Comparison of ENCODE assay signal across 20 cellular contexts in the genomic region with DNA sequence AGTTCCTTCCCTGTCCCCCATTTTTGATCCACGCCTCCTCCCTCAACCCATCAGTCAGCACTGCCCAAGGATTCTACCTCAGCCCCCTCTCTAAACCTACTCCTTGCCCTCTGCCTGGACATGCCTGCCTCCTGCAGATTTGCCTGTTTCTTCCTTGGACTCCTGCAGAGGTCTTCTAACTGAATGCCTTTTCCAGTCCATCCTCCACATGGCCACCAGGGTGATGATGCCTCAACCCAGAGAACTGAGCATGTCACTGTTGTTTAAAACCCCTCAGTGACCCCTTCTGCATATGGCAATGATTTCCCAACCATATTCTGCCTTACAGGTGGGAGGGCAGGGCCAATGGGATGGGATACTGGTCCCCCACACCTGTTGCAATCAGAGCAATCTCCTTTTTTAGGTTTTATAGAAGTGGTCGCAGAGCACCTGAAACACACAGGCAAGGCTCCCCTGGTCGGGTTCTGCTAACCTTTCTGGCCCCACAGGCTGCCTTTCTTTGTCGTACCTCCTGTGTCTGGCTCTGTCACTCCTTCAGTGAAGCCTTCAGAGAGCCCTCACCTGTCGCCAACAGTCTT. TPM values are rescaled to one million over a fixed set of nuclear protein-coding genes. Genes with fewer than 3 reads are reported as not detected.
A peak's percentile ranks its signal among the peaks of the same experiment; 100 is the strongest.
DNase-seq lines count a peak whose midpoint lies in the region; ATAC-seq, FAIRE-seq and TF ChIP-seq lines count a peak whose summit lies in the region.
"Had no signal": no experiment of that assay in that cellular context is flagged by ENCODE, and none has a peak within 500 bp of the region (broad histone marks: within the 10 kb centered on the region; RNA-seq: fewer than 3 reads in every experiment).

No MANE protein-coding gene starts in this region.

- peaks cover 46 to 65% of the 10 kb centered on the region in 2 donors for H3K36me3 Mint-ChIP-seq in CD4-positive, alpha-beta memory T cell
- H3K36me3 Mint-ChIP-seq in activated CD8-positive, alpha-beta T cell treated with anti-CD3 and anti-CD28 coated beads for 36 hours (ENCODE audit: low read depth) = peaks cover 66% of the 10 kb centered on the region
- H3K36me3 Mint-ChIP-seq in immature natural killer cell = peaks cover 9 to 28% (median 18%) of the 10 kb centered on the region in 3 donors

- ATAC-seq in A549 = peak; percentile 38 to 45; a peak in 4 of 6 replicates
- ATAC-seq in activated CD8-positive, alpha-beta T cell treated with anti-CD3 and anti-CD28 coated beads for 36 hours = no peak

- intact Hi-C loops in CD4-positive, alpha-beta memory T cell (cut with micrococcal nuclease) = no loop called here
- intact Hi-C loops in activated CD8-positive, alpha-beta T cell treated with anti-CD3 and anti-CD28 coated beads for 36 hours (cut with micrococcal nuclease) = no loop called here

- POLR2A ChIA-PET in A549 (lab: Yijun Ruan, JAX) = no interaction called here
- POLR2A ChIA-PET in CD4-positive, alpha-beta memory T cell (lab: Charles Lee; ENCODE audit: partially characterized antibody) = no interaction called here
- POLR2A ChIA-PET in activated CD8-positive, alpha-beta T cell treated with anti-CD3 and anti-CD28 coated beads for 36 hours (lab: Charles Lee) = interaction anchor here (2.4 to 21.3 kb wide), 2 partner anchors 8 to 11 kb away, joined by 20 to 431 read pairs; a partner anchor contains a TSS

- no peak for TF ChIP-seq EP300 in A549 (IDR thresholded peaks at IDR 0.05)

- H3K36me3 ChIP-seq in CD4-positive, alpha-beta memory T cell (ENCODE audit: insufficient read depth, low read length) = peaks cover 44% of the 10 kb centered on the region

- H3K4me3 ChIP-seq in A549 = no peak overlapping the region
- no peak overlapping the region for H3K4me3 ChIP-seq in CD4-positive, alpha-beta memory T cell (ENCODE audit: low read length in 2 of 2)
- H3K4me3 ChIP-seq: spleen had no signal

- no peak for FAIRE-seq in A549 (lab: Jason Lieb, UNC)
- FAIRE-seq: endothelial cell of umbilical vein, H54 had no signal

- peaks cover 28 to 53% (median 43%) of the 10 kb centered on the region in 4 donors for H3K4me1 Mint-ChIP-seq in CD4-positive, alpha-beta memory T cell
- H3K4me1 Mint-ChIP-seq in activated CD8-positive, alpha-beta T cell treated with anti-CD3 and anti-CD28 coated beads for 36 hours (ENCODE audit: low read depth) = peaks cover 30% of the 10 kb centered on the region
- H3K4me1 Mint-ChIP-seq in immature natural killer cell = peaks cover 19 to 60% of the 10 kb centered on the region in 2 donors

- CTCF ChIA-PET in A549 (lab: Yijun Ruan, JAX) = no interaction called here
- CTCF ChIA-PET in CD4-positive, alpha-beta memory T cell (lab: Charles Lee; ENCODE audit: partially characterized antibody) = no interaction called here
- CTCF ChIA-PET in activated CD8-positive, alpha-beta T cell treated with anti-CD3 and anti-CD28 coated beads for 36 hours (lab: Charles Lee) = no interaction called here

- no peaks in the 10 kb centered on the region for H3K27me3 ChIP-seq in CD4-positive, alpha-beta memory T cell (ENCODE audit: insufficient read depth, low read length)
- H3K27me3 ChIP-seq: spleen had no signal

- TF ChIP-seq CTCF in A549 (IDR thresholded peaks at IDR 0.05) = no peak
- TF ChIP-seq CTCF in activated CD8-positive, alpha-beta T cell treated with anti-CD3 and anti-CD28 coated beads for 36 hours (IDR thresholded peaks at IDR 0.05) = no peak

- WGBS in A549 (ENCODE audit: missing lambda C conversion rate) = 90% methylated on average over 5 of the region's 5 CpGs

- H3K27me3 Mint-ChIP-seq in CD4-positive, alpha-beta memory T cell = no peaks in the 10 kb centered on the region
- no peaks in the 10 kb centered on the region for H3K27me3 Mint-ChIP-seq in activated CD8-positive, alpha-beta T cell treated with anti-CD3 and anti-CD28 coated beads for 36 hours
- H3K27me3 Mint-ChIP-seq in immature natural killer cell (ENCODE audit: low read depth in 3 of 3) = peaks cover 3 to 5% (median 4%) of the 10 kb centered on the region in 3 donors

- no peaks in the 10 kb centered on the region for H3K4me1 ChIP-seq in A549
- peaks cover 7% of the 10 kb centered on the region for H3K4me1 ChIP-seq in CD4-positive, alpha-beta memory T cell (ENCODE audit: insufficient read depth, low read length)

- no peak overlapping the region for H3K27ac ChIP-seq in A549
- H3K27ac ChIP-seq in CD4-positive, alpha-beta memory T cell (ENCODE audit: low read depth, low read length) = no peak overlapping the region
- H3K27ac ChIP-seq: spleen had no signal

- no peak for DNase-seq in A549 (ENCODE audit: low read depth in 1 of 2, low spot score in 1 of 2)
- DNase-seq in CD4-positive, alpha-beta memory T cell = no peak
- DNase-seq in activated CD8-positive, alpha-beta T cell treated with anti-CD3 and anti-CD28 coated beads for 36 hours = no peak
- DNase-seq in immature natural killer cell = no peak
- DNase-seq in DMS53 treated with DMSO at 0.1 percent for 48 hours (lab: John Stamatoyannopoulos, UW; ENCODE audit: unreplicated experiment) = no peak
- DNase-seq in foreskin melanocyte = no peak
- DNase-seq in retina = no peak
- no peak for DNase-seq in central memory CD4-positive, alpha-beta T cell
- DNase-seq: activated CD4-positive, alpha-beta T cell treated with anti-CD3 and anti-CD28 coated beads, Interleukin-2, amount 50 U/mL, for 4 hours; activated effector memory CD4-positive, alpha-beta T cell treated with anti-CD3 and anti-CD28 coated beads, Interleukin-2, amount 50 U/mL, for 16 hours; NCI-H1105; SHP77 treated with DMSO at 0.1 percent for 48 hours; T-helper 9 cell had no signal

- H3K27ac Mint-ChIP-seq in CD4-positive, alpha-beta memory T cell = peak overlapping the region; percentile 13 to 78 (median 41)
- peak overlapping the region; percentile 16 for H3K27ac Mint-ChIP-seq in activated CD8-positive, alpha-beta T cell treated with anti-CD3 and anti-CD28 coated beads for 36 hours
- peak overlapping the region in 5 of 6 donors; percentile 1 to 75 (median 39) for H3K27ac Mint-ChIP-seq in immature natural killer cell

- no peak overlapping the region for H3K4me2 ChIP-seq in A549

- no peak overlapping the region for H3K4me3 Mint-ChIP-seq in CD4-positive, alpha-beta memory T cell
- H3K4me3 Mint-ChIP-seq in activated CD8-positive, alpha-beta T cell treated with anti-CD3 and anti-CD28 coated beads for 36 hours = no peak overlapping the region
- no peak overlapping the region for H3K4me3 Mint-ChIP-seq in immature natural killer cell

- H3K9me3 ChIP-seq in A549 = no peaks in the 10 kb centered on the region
- H3K9me3 ChIP-seq in CD4-positive, alpha-beta memory T cell (ENCODE audit: control insufficient read depth in 1 of 2, low read length in 2 of 2) = no peaks in the 10 kb centered on the region
- H3K9me3 ChIP-seq: spleen had no signal

- TF ChIP-seq POLR2A in A549 (IDR thresholded peaks at IDR 0.05; ENCODE audit: low read length) = no peak

- no peaks in the 10 kb centered on the region for H3K9me3 Mint-ChIP-seq in CD4-positive, alpha-beta memory T cell
- H3K9me3 Mint-ChIP-seq in activated CD8-positive, alpha-beta T cell treated with anti-CD3 and anti-CD28 coated beads for 36 hours = no peaks in the 10 kb centered on the region
- H3K9me3 Mint-ChIP-seq in immature natural killer cell = no peaks in the 10 kb centered on the region

- TF ChIP-seq RAD21 in A549 (conservative IDR thresholded peaks at IDR 0.05 in 1 of 2, IDR thresholded peaks at IDR 0.05 in 1 of 2) = no peak

TF ChIP-seq in A549, 52 proteins besides CTCF, POLR2A, EP300 and RAD21 (continues in another document):
- TF ChIP-seq ZNF302 (CRISPR knock-in tag; IDR thresholded peaks at IDR 0.05) = no peak
- no peak for TF ChIP-seq NPAS2 (CRISPR knock-in tag; IDR thresholded peaks at IDR 0.05; ENCODE audit: borderline replicate concordance)
- TF ChIP-seq, protein P1, sequence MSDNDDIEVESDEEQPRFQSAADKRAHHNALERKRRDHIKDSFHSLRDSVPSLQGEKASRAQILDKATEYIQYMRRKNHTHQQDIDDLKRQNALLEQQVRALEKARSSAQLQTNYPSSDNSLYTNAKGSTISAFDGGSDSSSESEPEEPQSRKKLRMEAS (IDR thresholded peaks at IDR 0.05) = no peak

RNA-seq across cellular contexts. Expression of a gene that starts 9.3 kb away (rescaled TPM):
- polyA plus RNA-seq in A549 (2011; rRNA removed) = 21.9 and 24.6 TPM in 2 replicates
- 19.3 and 20.6 TPM in 2 replicates for polyA plus RNA-seq in A549 (2012; cell fraction: cytosol; rRNA removed)
- 66.2 and 68.7 TPM in 2 replicates for polyA plus RNA-seq in A549 (2012; cell fraction: nucleus; rRNA removed)
- 12.5 to 13.9 TPM (median 13.0 TPM) in 3 replicates for polyA plus RNA-seq in A549 (2017; fragmentation: RNase III; extraction: RNeasy Plus Mini Kit Qiagen cat#74134 plus additional on column Dnase treatment)
- polyA minus RNA-seq in A549 (2011; rRNA and poly(A)+ RNA removed) = 60.3 and 65.1 TPM in 2 replicates
- 100 to 1,000 TPM; 234 to 251 TPM for total RNA-seq in CD4-positive, alpha-beta memory T cell
- polyA plus RNA-seq in CD4-positive, alpha-beta memory T cell = 10 to 100 TPM; 38.7 to 44.6 TPM
- total RNA-seq in activated CD8-positive, alpha-beta T cell treated with anti-CD3 and anti-CD28 coated beads for 36 hours = 10 to 100 TPM; 60.4 to 62.1 TPM
- 10 to 100 TPM; 28.2 to 44.1 (median 33.3) TPM for polyA plus RNA-seq in immature natural killer cell

RNA-seq across cellular contexts. Expression of a gene that starts 19.0 kb away (rescaled TPM):
- polyA plus RNA-seq in A549 (2011; rRNA removed) (140 and 200 TPM in 2 replicates), A549 (2017; fragmentation: RNase III; extraction: RNeasy Plus Mini Kit Qiagen cat#74134 plus additional on column Dnase treatment) (338 to 354 TPM (median 352 TPM) in 3 replicates), immature natural killer cell (100 to 1,000 TPM in 1 of 3 donors, 10 to 100 TPM in 2; 34.4 to 126 (median 62.9) TPM)
- polyA plus RNA-seq in A549 (2012; cell fraction: cytosol; rRNA removed) = 249 and 266 TPM in 2 replicates
- 149 and 201 TPM in 2 replicates for polyA plus RNA-seq in A549 (2012; cell fraction: nucleus; rRNA removed)
- polyA minus RNA-seq in A549 (2011; rRNA and poly(A)+ RNA removed) = 68.2 and 74.0 TPM in 2 replicates
- 10 to 100 TPM; 82.1 to 85.3 TPM for total RNA-seq in CD4-positive, alpha-beta memory T cell
- 10 to 100 TPM; 29.4 to 75.3 TPM for polyA plus RNA-seq in CD4-positive, alpha-beta memory T cell
- 100 to 1,000 TPM; 392 to 399 TPM for total RNA-seq in activated CD8-positive, alpha-beta T cell treated with anti-CD3 and anti-CD28 coated beads for 36 hours

RNA-seq across cellular contexts. Expression of a gene that starts 36.1 kb away (rescaled TPM):
- not detected in 2 replicates for polyA plus RNA-seq in A549 (2011; rRNA removed)
- not detected in 2 replicates for polyA plus RNA-seq in A549 (2012; cell fraction: cytosol; rRNA removed)
- polyA plus RNA-seq in A549 (2012; cell fraction: nucleus; rRNA removed) = not detected in 2 replicates
- polyA plus RNA-seq in A549 (2017; fragmentation: RNase III; extraction: RNeasy Plus Mini Kit Qiagen cat#74134 plus additional on column Dnase treatment) = not detected in 3 replicates
- polyA minus RNA-seq in A549 (2011; rRNA and poly(A)+ RNA removed) = not detected in 2 replicates
- total RNA-seq in CD4-positive, alpha-beta memory T cell = not detected
- polyA plus RNA-seq in CD4-positive, alpha-beta memory T cell = not detected
- not detected for total RNA-seq in activated CD8-positive, alpha-beta T cell treated with anti-CD3 and anti-CD28 coated beads for 36 hours
- polyA plus RNA-seq in immature natural killer cell = not detected
- total RNA-seq: cardiac septum, endothelial cell of umbilical vein, glomerular endothelial cell, mononuclear cell, spleen had no signal
- polyA plus RNA-seq: BJ, endothelial cell of umbilical vein had no signal
